ENCODE assay signal across 18 cellular contexts in genomic region chr1:204958325-204959307, GRCh38.
"Had no signal": no experiment of that assay in that cellular context is flagged by ENCODE, and none has a peak within 500 bp of the region (broad histone marks: within the 10 kb centered on the region; RNA-seq: fewer than 3 reads in every experiment).

No MANE protein-coding gene starts in this region.

- H3K4me3 ChIP-seq: adrenal gland, cardiac muscle cell had no signal

- H3K36me3 Mint-ChIP-seq: activated CD4-positive, alpha-beta memory T cell treated with anti-CD3 and anti-CD28 coated beads for 36 hours; activated naive CD4-positive, alpha-beta T cell treated with anti-CD3 and anti-CD28 coated beads, Interleukin-2, amount 50 U/mL, for 72 hours had no signal

- FAIRE-seq: colon, frontal cortex, TTC549 had no signal

- ATAC-seq: activated naive CD4-positive, alpha-beta T cell treated with anti-CD3 and anti-CD28 coated beads, Interleukin-2, amount 50 U/mL, for 72 hours; left colon; stimulated activated naive CD8-positive, alpha-beta T cell treated with anti-CD3 and anti-CD28 coated beads, Interleukin-15, Interleukin-2, amounts not matched to agents 100 U/mL and 50 U/mL, for 24 hours had no signal

- H3K27me3 ChIP-seq: adrenal gland had no signal

- H3K4me3 Mint-ChIP-seq: activated B cell treated with CpG ODN at 0.5 μM for 24 hours; activated CD4-positive, alpha-beta memory T cell treated with anti-CD3 and anti-CD28 coated beads for 36 hours; activated T-helper 1 cell treated with anti-CD3 and anti-CD28 coated beads, Interleukin-12 subunit alpha, Interleukin-12 subunit beta, Interleukin-2, Interleukin-4 antibody, amounts not matched to agents 30 ng/mL and 10 ng/mL and 1 ng/mL, durations not matched to agents 14 hours and 24 hours and 36 hours; nephron had no signal

- H3K9me3 Mint-ChIP-seq: activated B cell treated with CpG ODN at 0.5 μM for 24 hours; activated CD4-positive, alpha-beta memory T cell treated with anti-CD3 and anti-CD28 coated beads for 36 hours; activated naive CD4-positive, alpha-beta T cell treated with anti-CD3 and anti-CD28 coated beads, Interleukin-2, amount 50 U/mL, for 72 hours; activated T-helper 1 cell treated with anti-CD3 and anti-CD28 coated beads, Interleukin-12 subunit alpha, Interleukin-12 subunit beta, Interleukin-2, Interleukin-4 antibody, amounts not matched to agents 30 ng/mL and 10 ng/mL and 1 ng/mL, durations not matched to agents 14 hours and 24 hours and 36 hours; nephron had no signal

- H3K36me3 ChIP-seq: cardiac muscle cell had no signal

- H3K4me1 Mint-ChIP-seq: nephron had no signal

- H3K27ac ChIP-seq: adrenal gland, cardiac muscle cell had no signal

- H3K4me1 ChIP-seq: adrenal gland had no signal

- H3K27ac Mint-ChIP-seq: activated B cell treated with CpG ODN at 0.5 μM for 24 hours; activated CD4-positive, alpha-beta memory T cell treated with anti-CD3 and anti-CD28 coated beads for 36 hours; activated naive CD4-positive, alpha-beta T cell treated with anti-CD3 and anti-CD28 coated beads, Interleukin-2, amount 50 U/mL, for 72 hours; activated T-helper 1 cell treated with anti-CD3 and anti-CD28 coated beads, Interleukin-12 subunit alpha, Interleukin-12 subunit beta, Interleukin-2, Interleukin-4 antibody, amounts not matched to agents 30 ng/mL and 10 ng/mL and 1 ng/mL, durations not matched to agents 14 hours and 24 hours and 36 hours; nephron had no signal

- DNase-seq: activated B cell treated with CpG ODN at 0.5 μM for 24 hours; activated CD4-positive, alpha-beta memory T cell treated with anti-CD3 and anti-CD28 coated beads for 36 hours; activated CD4-positive, alpha-beta T cell treated with anti-CD3 and anti-CD28 coated beads for 4 hours; activated gamma-delta T cell treated with Interleukin-2 at 50 U/mL for 16 hours; activated T-cell treated with anti-CD3 and anti-CD28 coated beads for 4 hours; left colon; midbrain; stimulated activated CD4-positive, alpha-beta T cell treated with anti-CD3 and anti-CD28 coated beads, Interleukin-2, amount 100 ng/mL, for 24 hours; stimulated activated naive CD8-positive, alpha-beta T cell treated with anti-CD3 and anti-CD28 coated beads, Interleukin-15, Interleukin-2, amounts not matched to agents 100 U/mL and 50 U/mL, for 24 hours; trophoblast cell had no signal

- H3K9me3 ChIP-seq: adrenal gland had no signal
